Comparison of ENCODE assay signal across 23 cellular contexts in genomic region chr3:99885851-99886250, GRCh38.
"Had no signal": no experiment of that assay in that cellular context is flagged by ENCODE, and none has a peak within 500 bp of the region (broad histone marks: within the 10 kb centered on the region; RNA-seq: fewer than 3 reads in every experiment).

No MANE protein-coding gene starts in this region.

- H3K27ac ChIP-seq: brain microvascular endothelial cell, colonic mucosa, gastroesophageal sphincter, ovary, psoas muscle, skin epidermis, tibial artery, vagina, VCaP had no signal

- H3K9me3 ChIP-seq: colonic mucosa, left ventricle myocardium inferior, ovary, psoas muscle, tibial artery, vagina had no signal

- H3K27ac Mint-ChIP-seq: activated naive CD8-positive, alpha-beta T cell; activated T-helper 1 cell treated with anti-CD3 and anti-CD28 coated beads, Interleukin-12 subunit alpha, Interleukin-12 subunit beta, Interleukin-2, Interleukin-4 antibody, amounts not matched to agents 30 ng/mL and 10 ng/mL and 1 ng/mL, durations not matched to agents 14 hours and 24 hours and 36 hours; T-cell had no signal

- H3K4me3 ChIP-seq: colonic mucosa, gastroesophageal sphincter, heart left ventricle, left ventricle myocardium inferior, ovary, psoas muscle, skin epidermis, tibial artery, vagina had no signal

- H3K4me3 Mint-ChIP-seq: activated naive CD8-positive, alpha-beta T cell; activated T-helper 1 cell treated with anti-CD3 and anti-CD28 coated beads, Interleukin-12 subunit alpha, Interleukin-12 subunit beta, Interleukin-2, Interleukin-4 antibody, amounts not matched to agents 30 ng/mL and 10 ng/mL and 1 ng/mL, durations not matched to agents 14 hours and 24 hours and 36 hours; central memory CD8-positive, alpha-beta T cell; T-cell had no signal

- H3K36me3 ChIP-seq: brain microvascular endothelial cell, colonic mucosa, gastroesophageal sphincter, heart left ventricle, left ventricle myocardium inferior, ovary, tibial artery, vagina had no signal

- ATAC-seq: gastroesophageal sphincter; heart left ventricle; right cardiac atrium; stimulated activated naive CD8-positive, alpha-beta T cell treated with anti-CD3 and anti-CD28 coated beads, Interleukin-15, Interleukin-2, amounts not matched to agents 100 U/mL and 50 U/mL, for 24 hours; T-cell had no signal

- H3K4me1 ChIP-seq: colonic mucosa, vagina had no signal

- H3K27me3 ChIP-seq: brain microvascular endothelial cell, colonic mucosa, gastroesophageal sphincter, heart left ventricle, ovary, tibial artery, vagina had no signal

- H3K27me3 Mint-ChIP-seq: activated naive CD8-positive, alpha-beta T cell; central memory CD8-positive, alpha-beta T cell; T-cell had no signal

- H3K9me3 Mint-ChIP-seq: central memory CD8-positive, alpha-beta T cell had no signal

- DNase-seq: activated CD4-positive, alpha-beta T cell treated with anti-CD3 and anti-CD28 coated beads for 1 hour; activated T-cell treated with anti-CD3 and anti-CD28 coated beads for 4 hours; amygdala; brain microvascular endothelial cell; colonic mucosa; erythroblast; heart left ventricle; left ventricle myocardium inferior; mammary epithelial cell; ovary; psoas muscle; right cardiac atrium; stimulated activated naive CD8-positive, alpha-beta T cell treated with anti-CD3 and anti-CD28 coated beads, Interleukin-15, Interleukin-2, amounts not matched to agents 100 U/mL and 50 U/mL, for 24 hours; substantia nigra; T-cell; tibial artery had no signal
